Comparison of ENCODE assay signal across 2 cellular contexts in the genomic region with DNA sequence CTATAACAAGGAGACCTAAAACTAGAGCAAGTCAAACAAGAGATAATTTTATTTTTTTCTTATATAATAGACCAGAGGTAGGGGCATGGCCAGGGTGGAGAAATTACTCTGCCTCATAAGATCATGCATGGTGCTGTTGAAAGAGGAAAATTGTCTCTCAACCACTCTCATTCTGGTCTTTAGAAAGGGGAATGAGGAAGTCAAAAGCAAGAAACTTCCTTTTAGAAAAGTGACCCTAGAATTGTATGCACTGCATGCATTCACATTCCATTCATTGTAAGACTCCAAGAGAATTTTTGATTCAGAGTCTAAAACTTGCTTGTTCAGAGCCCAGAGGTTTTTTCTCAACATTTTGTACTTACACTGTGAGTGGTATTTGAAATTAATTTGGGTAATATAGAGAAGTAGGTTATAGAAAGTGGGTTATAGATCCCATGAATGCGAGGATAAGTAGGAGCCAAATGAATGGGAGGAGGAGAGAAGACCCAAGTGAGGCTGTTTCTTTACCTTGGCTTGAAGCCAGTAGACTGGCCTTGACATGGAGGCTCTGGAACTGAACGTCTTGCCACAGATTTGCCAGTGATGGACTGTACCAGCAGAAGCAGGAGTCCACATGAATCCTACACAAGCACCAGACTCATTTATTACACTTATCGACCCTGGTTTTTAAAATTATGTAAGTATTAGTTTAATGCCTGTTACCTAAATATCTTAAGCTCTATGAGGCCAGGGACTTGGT. TPM values are rescaled to one million over a fixed set of nuclear protein-coding genes. Genes with fewer than 3 reads are reported as not detected.
"Had no signal": no experiment of that assay in that cellular context is flagged by ENCODE, and none has a peak within 500 bp of the region (broad histone marks: within the 10 kb centered on the region; RNA-seq: fewer than 3 reads in every experiment).

No MANE protein-coding gene starts in this region.

RNA-seq across cellular contexts. Expression of a gene that starts 33.0 kb away (rescaled TPM):
- total RNA-seq: skeletal muscle tissue, vagina had no signal
